In genomic region chr12:54330442-54330841, GRCh38 we compare ENCODE assay signal across 18 cellular contexts. TPM values are rescaled to one million over a fixed set of nuclear protein-coding genes. Genes with fewer than 3 reads are reported as not detected.
DNase-seq lines count a peak whose midpoint lies in the region; ATAC-seq and TF ChIP-seq lines count a peak whose summit lies in the region.
"Had no signal": no experiment of that assay in that cellular context is flagged by ENCODE, and none has a peak within 500 bp of the region (broad histone marks: within the 10 kb centered on the region; RNA-seq: fewer than 3 reads in every experiment).

No MANE protein-coding gene starts in this region.

- no peak overlapping the region for H3K14ac ChIP-seq in trophoblast cell (ENCODE audit: low read length)

- no peak overlapping the region for H2AFZ ChIP-seq in fibroblast of lung (ENCODE audit: low read length)
- H2AFZ ChIP-seq in trophoblast cell (ENCODE audit: insufficient read depth, low read length, poor library complexity) = no peak overlapping the region

- no peak for ATAC-seq in activated CD4-positive, alpha-beta T cell treated with anti-CD3 and anti-CD28 coated beads for 36 hours
- ATAC-seq in RWPE2 (ENCODE audit: low read depth) = no peak
- no peak for ATAC-seq in mucosa of descending colon
- ATAC-seq: left lobe of liver had no signal

- H2BK120ac ChIP-seq in trophoblast cell (ENCODE audit: insufficient read depth, low read length, poor library complexity) = no peak overlapping the region

- no peaks in the 10 kb centered on the region for H3K9me3 Mint-ChIP-seq in activated CD4-positive, alpha-beta T cell treated with anti-CD3 and anti-CD28 coated beads for 36 hours (ENCODE audit: low read depth)
- H3K9me3 Mint-ChIP-seq: activated naive CD4-positive, alpha-beta T cell treated with anti-CD3 and anti-CD28 coated beads for 36 hours had no signal

- H3K36me3 ChIP-seq in RWPE2 (ENCODE audit: low read depth) = peaks cover 51% of the 10 kb centered on the region
- no peaks in the 10 kb centered on the region for H3K36me3 ChIP-seq in fibroblast of lung (ENCODE audit: control insufficient read depth, insufficient read depth, low read length)
- H3K36me3 ChIP-seq in trophoblast cell (ENCODE audit: control insufficient read depth in 1 of 2, insufficient read depth in 2 of 2, low read length in 2 of 2) = no peaks in the 10 kb centered on the region
- H3K36me3 ChIP-seq in mucosa of descending colon (ENCODE audit: low read depth) = no peaks in the 10 kb centered on the region

- H3K18ac ChIP-seq in trophoblast cell (ENCODE audit: low read length) = no peak overlapping the region

- no peak for TF ChIP-seq CTCF in RWPE2 (IDR thresholded peaks at IDR 0.05; ENCODE audit: poor library complexity, severe bottlenecking)
- TF ChIP-seq CTCF in fibroblast of lung (conservative IDR thresholded peaks at IDR 0.05 in 1 of 2, IDR thresholded peaks at IDR 0.05 in 1 of 2; ENCODE audit: low read depth in 1 of 2, low read length in 2 of 2) = no peak
- no peak for TF ChIP-seq CTCF in mucosa of descending colon (IDR thresholded peaks at IDR 0.05)
- TF ChIP-seq CTCF in RWPE1 (conservative IDR thresholded peaks at IDR 0.05; ENCODE audit: low read depth) = no peak

- POLR2A ChIA-PET in activated CD4-positive, alpha-beta T cell treated with anti-CD3 and anti-CD28 coated beads for 36 hours (lab: Charles Lee) = no interaction called here
- POLR2A ChIA-PET in RWPE1 (lab: Yijun Ruan, JAX; ENCODE audit: low non-redundant PET) = no interaction called here

- peaks cover 48% of the 10 kb centered on the region for H3K4me1 ChIP-seq in RWPE2 (ENCODE audit: insufficient read depth, poor library complexity, severe bottlenecking)
- H3K4me1 ChIP-seq in fibroblast of lung (ENCODE audit: control insufficient read depth, extremely low read depth, insufficient read depth, low read length) = peaks cover 18% of the 10 kb centered on the region
- peaks cover 6 to 13% of the 10 kb centered on the region in 2 experiments for H3K4me1 ChIP-seq in trophoblast cell (ENCODE audit: control insufficient read depth in 1 of 2, insufficient read depth in 2 of 2, low read length in 2 of 2)
- H3K4me1 ChIP-seq in mucosa of descending colon (ENCODE audit: low read depth) = peaks cover 32% of the 10 kb centered on the region

- peak overlapping the region; percentile 33 for H3K4ac ChIP-seq in trophoblast cell (ENCODE audit: low read depth, low read length)

- H3K4me2 ChIP-seq in fibroblast of lung (ENCODE audit: extremely low read depth, insufficient read depth, low read length) = peak overlapping the region; percentile 29
- peak overlapping the region; percentile 27 for H3K4me2 ChIP-seq in trophoblast cell (ENCODE audit: low read length)

- no peak overlapping the region for H4K12ac ChIP-seq in trophoblast cell (ENCODE audit: low read depth, low read length)

- H3K27ac ChIP-seq in RWPE2 (ENCODE audit: poor library complexity, severe bottlenecking) (peak overlapping the region; percentile 58), fibroblast of lung (ENCODE audit: insufficient read depth, low read length) (no peak overlapping the region), trophoblast cell (ENCODE audit: low read depth, low read length) (peak overlapping the region; percentile 84), RWPE1 (no peak overlapping the region)

- no peak for DNase-seq in activated CD4-positive, alpha-beta T cell treated with anti-CD3 and anti-CD28 coated beads for 36 hours
- no peak for DNase-seq in activated CD4-positive, alpha-beta T cell treated with anti-CD3 and anti-CD28 coated beads for 4 hours
- DNase-seq in RWPE2 (ENCODE audit: low spot score) = no peak
- no peak for DNase-seq in fibroblast of lung (ENCODE audit: low read depth in 2 of 2)
- DNase-seq in trophoblast cell = no peak
- no peak for DNase-seq in mucosa of descending colon
- no peak for DNase-seq in NCI-H2081 treated with DMSO at 0.1 percent for 48 hours (lab: John Stamatoyannopoulos, UW)
- DNase-seq in RWPE1 (ENCODE audit: low spot score) = no peak
- DNase-seq: activated CD4-positive, alpha-beta T cell treated with anti-CD3 and anti-CD28 coated beads, Interleukin-2, amount 50 U/mL, for 4 hours; activated naive CD4-positive, alpha-beta T cell treated with anti-CD3 and anti-CD28 coated beads for 36 hours; NCI-H1930; RPMI8226; T1000 had no signal

- peaks cover 57% of the 10 kb centered on the region for H3K4me1 Mint-ChIP-seq in activated CD4-positive, alpha-beta T cell treated with anti-CD3 and anti-CD28 coated beads for 36 hours

- H4K91ac ChIP-seq in trophoblast cell (ENCODE audit: low read depth, low read length) = no peak overlapping the region

- H3K27me3 ChIP-seq in RWPE2 (ENCODE audit: insufficient read depth, poor library complexity, severe bottlenecking) = no peaks in the 10 kb centered on the region
- no peaks in the 10 kb centered on the region for H3K27me3 ChIP-seq in fibroblast of lung (ENCODE audit: control insufficient read depth, insufficient read depth, low read length)
- H3K27me3 ChIP-seq in trophoblast cell (ENCODE audit: insufficient read depth, low read length) = no peaks in the 10 kb centered on the region

- H2AK5ac ChIP-seq in trophoblast cell (ENCODE audit: low read length) = no peak overlapping the region

- no peak overlapping the region for H4K8ac ChIP-seq in trophoblast cell (ENCODE audit: low read depth, low read length)

- intact Hi-C loops in activated CD4-positive, alpha-beta T cell treated with anti-CD3 and anti-CD28 coated beads for 36 hours (cut with DNase I, micrococcal nuclease) = no loop called here
- intact Hi-C loops in mucosa of descending colon (cut with DNase I, micrococcal nuclease) = no loop called here

- H4K20me1 ChIP-seq in fibroblast of lung (ENCODE audit: control insufficient read depth, extremely low read depth, insufficient read depth, low read length) = no peaks in the 10 kb centered on the region

- H2BK12ac ChIP-seq in trophoblast cell (ENCODE audit: low read length) = peak overlapping the region; percentile 50

- H3K27ac Mint-ChIP-seq in activated CD4-positive, alpha-beta T cell treated with anti-CD3 and anti-CD28 coated beads for 36 hours = peak overlapping the region; percentile 53

- no peak overlapping the region for H3K4me3 Mint-ChIP-seq in activated CD4-positive, alpha-beta T cell treated with anti-CD3 and anti-CD28 coated beads for 36 hours
- H3K4me3 Mint-ChIP-seq: activated naive CD4-positive, alpha-beta T cell treated with anti-CD3 and anti-CD28 coated beads for 36 hours had no signal

- CTCF ChIA-PET in activated CD4-positive, alpha-beta T cell treated with anti-CD3 and anti-CD28 coated beads for 36 hours (lab: Charles Lee) = interaction anchor here (1.1 to 2.0 kb wide), 2 partner anchors 10 to 49 kb away, joined by 3 to 10 read pairs; no protein-coding TSS in a partner anchor
- CTCF ChIA-PET in RWPE1 (lab: Yijun Ruan, JAX) = no interaction called here

- peaks cover 4% of the 10 kb centered on the region for H3K36me3 Mint-ChIP-seq in activated CD4-positive, alpha-beta T cell treated with anti-CD3 and anti-CD28 coated beads for 36 hours (ENCODE audit: low read depth)

- no peaks in the 10 kb centered on the region for H3K27me3 Mint-ChIP-seq in activated CD4-positive, alpha-beta T cell treated with anti-CD3 and anti-CD28 coated beads for 36 hours

- H3K79me2 ChIP-seq in fibroblast of lung (ENCODE audit: control insufficient read depth, insufficient read depth, low read length) (peaks cover 42% of the 10 kb centered on the region), trophoblast cell (ENCODE audit: control insufficient read depth, insufficient read depth, low read length, poor library complexity) (no peaks in the 10 kb centered on the region)

- peak overlapping the region; percentile 74 for H2BK5ac ChIP-seq in trophoblast cell (ENCODE audit: low read depth, low read length, poor library complexity)

- H3K4me3 ChIP-seq in RWPE2 (ENCODE audit: severe bottlenecking) (no peak overlapping the region), fibroblast of lung (replicated peaks in 1 of 4; ENCODE audit: control extremely low read depth in 1 of 4, insufficient read depth in 1 of 4, low read depth in 3 of 4, low read length in 4 of 4) (no peak overlapping the region), trophoblast cell (ENCODE audit: low read depth, low read length) (no peak overlapping the region), mucosa of descending colon (no peak overlapping the region)

- no peak overlapping the region for H3K23ac ChIP-seq in trophoblast cell (ENCODE audit: low read length)

- H3K9me3 ChIP-seq in RWPE2 (ENCODE audit: severe bottlenecking) = no peaks in the 10 kb centered on the region
- no peaks in the 10 kb centered on the region for H3K9me3 ChIP-seq in fibroblast of lung (ENCODE audit: control insufficient read depth, insufficient read depth, low read depth, low read length)
- H3K9me3 ChIP-seq in trophoblast cell (ENCODE audit: insufficient read depth, low read depth, low read length) = no peaks in the 10 kb centered on the region
- H3K9me3 ChIP-seq in mucosa of descending colon = no peaks in the 10 kb centered on the region

- H3K9ac ChIP-seq in fibroblast of lung (ENCODE audit: insufficient read depth, low read length) (no peak overlapping the region), trophoblast cell (ENCODE audit: low read length) (no peak overlapping the region)

- WGBS in trophoblast cell (ENCODE audit: extremely low coverage, insufficient coverage, insufficient read length) = no CpG with 5 or more reads among the region's 3 CpGs

- peaks cover 3% of the 10 kb centered on the region for H3K79me1 ChIP-seq in trophoblast cell (ENCODE audit: low read length)

RNA-seq across cellular contexts. Expression of gene COPZ1, which starts 5.5 kb away (rescaled TPM):
- total RNA-seq in activated CD4-positive, alpha-beta T cell treated with anti-CD3 and anti-CD28 coated beads for 36 hours = 10 to 100 TPM; 95.2 to 98.7 TPM
- total RNA-seq in fibroblast of lung = 80.9 and 97.9 TPM in 2 replicates
- polyA plus RNA-seq in fibroblast of lung = 305 and 324 TPM in 2 replicates
- polyA plus RNA-seq in fibroblast of lung (2012) = 292 and 325 TPM in 2 replicates
- 79.6 and 97.1 TPM in 2 replicates for polyA minus RNA-seq in fibroblast of lung (ENCODE audit: low replicate concordance)
- polyA plus RNA-seq in trophoblast cell (2013) = 133 and 138 TPM in 2 replicates
- 100 to 1,000 TPM in 2 of 3 donors, 10 to 100 TPM in 1; 84.0 to 115 (median 104) TPM for total RNA-seq in mucosa of descending colon

RNA-seq across cellular contexts. Expression of gene NFE2, which starts 29.6 kb away (rescaled TPM):
- total RNA-seq in activated CD4-positive, alpha-beta T cell treated with anti-CD3 and anti-CD28 coated beads for 36 hours = not detected
- total RNA-seq in fibroblast of lung = under 0.01 and 0.17 TPM in 2 replicates
- polyA plus RNA-seq in fibroblast of lung = 0.07 and 0.34 TPM in 2 replicates
- 0.42 TPM in 1 of 2 replicates, not detected in the other for polyA plus RNA-seq in fibroblast of lung (2012)
- not detected in 2 replicates for polyA minus RNA-seq in fibroblast of lung (ENCODE audit: low replicate concordance)
- polyA plus RNA-seq in trophoblast cell (2013) = 0.92 and 0.97 TPM in 2 replicates
- under 1 TPM in 2 of 3 donors, not detected in 1; 0.25 to 0.31 TPM for total RNA-seq in mucosa of descending colon
- total RNA-seq: A172; activated naive CD4-positive, alpha-beta T cell treated with anti-CD3 and anti-CD28 coated beads for 36 hours; chondrocyte had no signal

RNA-seq across cellular contexts. Expression of gene GPR84, which starts 33.8 kb away (rescaled TPM):
- 1 to 10 TPM in 1 of 2 experiments, under 1 TPM in 1; 0.98 to 1.7 TPM for total RNA-seq in activated CD4-positive, alpha-beta T cell treated with anti-CD3 and anti-CD28 coated beads for 36 hours
- total RNA-seq in fibroblast of lung = not detected in 2 replicates
- 0.03 TPM in 1 of 2 replicates, not detected in the other for polyA plus RNA-seq in fibroblast of lung
- not detected in 2 replicates for polyA plus RNA-seq in fibroblast of lung (2012)
- polyA minus RNA-seq in fibroblast of lung (ENCODE audit: low replicate concordance) = not detected in 2 replicates
- 0.04 and 0.06 TPM in 2 replicates for polyA plus RNA-seq in trophoblast cell (2013)
- 1 to 10 TPM in 1 of 3 donors, under 1 TPM in 1, not detected in 1; 0.60 to 1.7 TPM for total RNA-seq in mucosa of descending colon
- total RNA-seq: A172, chondrocyte, left lobe of liver, LHCN-M2, skeletal muscle tissue had no signal

RNA-seq across cellular contexts. Expression of gene HNRNPA1, which starts 49.9 kb away (rescaled TPM):
- 1,000 to 10,000 TPM; 1,642 to 2,308 TPM for total RNA-seq in activated CD4-positive, alpha-beta T cell treated with anti-CD3 and anti-CD28 coated beads for 36 hours
- total RNA-seq in fibroblast of lung (305 and 311 TPM in 2 replicates), mucosa of descending colon (100 to 1,000 TPM; 580 to 894 (median 610) TPM)
- 1,057 and 1,326 TPM in 2 replicates for polyA plus RNA-seq in fibroblast of lung
- polyA plus RNA-seq in fibroblast of lung (2012) = 1,195 and 1,479 TPM in 2 replicates
- polyA minus RNA-seq in fibroblast of lung (ENCODE audit: low replicate concordance) = 197 and 204 TPM in 2 replicates
- 1,483 and 1,624 TPM in 2 replicates for polyA plus RNA-seq in trophoblast cell (2013)

RNA-seq across cellular contexts. Expression of gene CBX5, which starts 50.5 kb away (rescaled TPM):
- 100 to 1,000 TPM; 140 to 146 TPM for total RNA-seq in activated CD4-positive, alpha-beta T cell treated with anti-CD3 and anti-CD28 coated beads for 36 hours
- total RNA-seq in fibroblast of lung = 20.5 and 27.7 TPM in 2 replicates
- 64.0 and 71.1 TPM in 2 replicates for polyA plus RNA-seq in fibroblast of lung
- polyA plus RNA-seq in fibroblast of lung (2012) = 31.4 and 34.1 TPM in 2 replicates
- 50.3 and 60.6 TPM in 2 replicates for polyA minus RNA-seq in fibroblast of lung (ENCODE audit: low replicate concordance)
- polyA plus RNA-seq in trophoblast cell (2013) = 58.3 and 62.0 TPM in 2 replicates
- 10 to 100 TPM; 37.1 to 56.9 (median 50.5) TPM for total RNA-seq in mucosa of descending colon

Comparison
In these comparisons a context has a peak if more than half of its experiments do, and no peak if none do; other contexts are left out.
1. H3K27ac ChIP-seq: peak in RWPE2 (single experiment) and trophoblast cell (single experiment); none in fibroblast of lung (single experiment) and RWPE1 (single experiment).